In the genomic region with DNA sequence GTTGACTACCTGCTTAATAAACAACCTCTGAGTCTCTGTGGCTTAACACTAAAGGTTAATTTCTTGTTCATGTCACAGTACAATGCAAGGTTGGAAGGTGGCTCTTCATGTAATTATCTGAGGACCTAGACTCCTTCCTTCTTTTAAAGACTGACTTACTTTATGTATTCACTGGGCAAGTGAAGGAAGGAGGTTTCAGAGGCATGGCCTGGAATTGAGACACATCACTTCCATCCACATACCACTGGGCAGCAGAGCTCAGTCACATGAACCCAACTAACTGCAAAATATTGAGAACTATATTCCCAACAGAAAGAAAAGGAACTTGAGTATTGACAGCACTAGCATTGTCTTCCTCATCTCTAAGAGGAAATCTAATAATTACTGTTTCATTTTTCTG, we compare ENCODE assay signal across 27 cellular contexts.
"Had no signal": no experiment of that assay in that cellular context is flagged by ENCODE, and none has a peak within 500 bp of the region (broad histone marks: within the 10 kb centered on the region; RNA-seq: fewer than 3 reads in every experiment).

No MANE protein-coding gene starts in this region.

- H3K9me3 Mint-ChIP-seq: stimulated activated effector memory CD8-positive, alpha-beta T cell treated with anti-CD3 and anti-CD28 coated beads, Interleukin-12 subunit alpha, Interleukin-12 subunit beta, amount 100 ng/mL, for 72 hours had no signal

- H3K36me3 ChIP-seq: colonic mucosa, esophagus muscularis mucosa, heart right ventricle, neural progenitor cell, prostate gland, sigmoid colon, stomach, thoracic aorta, tibial nerve, vagina had no signal

- H3K4me3 ChIP-seq: colonic mucosa, esophagus muscularis mucosa, heart right ventricle, neural progenitor cell, prostate gland, sigmoid colon, stomach, thoracic aorta, tibial nerve, vagina had no signal

- H3K27ac ChIP-seq: colonic mucosa, esophagus muscularis mucosa, foreskin keratinocyte, heart right ventricle, neural progenitor cell, prostate gland, sigmoid colon, stomach, thoracic aorta, tibial nerve, vagina had no signal

- H3K4me3 Mint-ChIP-seq: immature natural killer cell; naive thymus-derived CD4-positive, alpha-beta T cell; nephron; neural progenitor cell; stimulated activated effector memory CD8-positive, alpha-beta T cell treated with anti-CD3 and anti-CD28 coated beads, Interleukin-12 subunit alpha, Interleukin-12 subunit beta, amount 100 ng/mL, for 72 hours had no signal

- H3K9me3 ChIP-seq: colonic mucosa, esophagus muscularis mucosa, heart right ventricle, prostate gland, sigmoid colon, stomach, thoracic aorta, tibial nerve, vagina had no signal

- ATAC-seq: foreskin keratinocyte; heart right ventricle; left lobe of liver; naive thymus-derived CD4-positive, alpha-beta T cell; right cardiac atrium; stimulated activated effector memory CD8-positive, alpha-beta T cell treated with anti-CD3 and anti-CD28 coated beads, Interleukin-12 subunit alpha, Interleukin-12 subunit beta, amount 100 ng/mL, for 72 hours had no signal

- H3K36me3 Mint-ChIP-seq: immature natural killer cell; neural progenitor cell; stimulated activated effector memory CD8-positive, alpha-beta T cell treated with anti-CD3 and anti-CD28 coated beads, Interleukin-12 subunit alpha, Interleukin-12 subunit beta, amount 100 ng/mL, for 72 hours had no signal

- H3K27ac Mint-ChIP-seq: immature natural killer cell; nephron; neural progenitor cell; stimulated activated effector memory CD8-positive, alpha-beta T cell treated with anti-CD3 and anti-CD28 coated beads, Interleukin-12 subunit alpha, Interleukin-12 subunit beta, amount 100 ng/mL, for 72 hours had no signal

- H3K27me3 ChIP-seq: colonic mucosa, esophagus muscularis mucosa, foreskin keratinocyte, heart right ventricle, neural progenitor cell, sigmoid colon, stomach, tibial nerve, vagina had no signal

- DNase-seq: colonic mucosa; dermis blood vessel endothelial cell; effector memory CD4-positive, alpha-beta T cell; foreskin keratinocyte; glutamatergic neuron; heart right ventricle; hypothalamus; immature natural killer cell; mammary epithelial cell; mesendoderm; midbrain; naive thymus-derived CD4-positive, alpha-beta T cell; right cardiac atrium; sigmoid colon; stimulated activated CD4-positive, alpha-beta T cell treated with anti-CD3 and anti-CD28 coated beads, Interleukin-2, amount 100 ng/mL, for 24 hours; stimulated activated CD4-positive, alpha-beta T cell treated with anti-CD3 and anti-CD28 coated beads, Interleukin-4, amount 100 ng/mL, for 24 hours; stimulated activated naive CD4-positive, alpha-beta T cell treated with Interleukin-2 at 50 U/mL for 16 hours; stomach had no signal

- H3K4me1 ChIP-seq: colonic mucosa, esophagus muscularis mucosa, foreskin keratinocyte, heart right ventricle, neural progenitor cell, prostate gland, sigmoid colon, tibial nerve, vagina had no signal

- H3K4me1 Mint-ChIP-seq: immature natural killer cell; naive thymus-derived CD4-positive, alpha-beta T cell; nephron; stimulated activated effector memory CD8-positive, alpha-beta T cell treated with anti-CD3 and anti-CD28 coated beads, Interleukin-12 subunit alpha, Interleukin-12 subunit beta, amount 100 ng/mL, for 72 hours had no signal
